Comparison of ENCODE assay signal across 22 cellular contexts in genomic region chr18:58242978-58243377, GRCh38.
"Had no signal": no experiment of that assay in that cellular context is flagged by ENCODE, and none has a peak within 500 bp of the region (broad histone marks: within the 10 kb centered on the region; RNA-seq: fewer than 3 reads in every experiment).

No MANE protein-coding gene starts in this region.

- ATAC-seq: activated T-cell treated with anti-CD3 and anti-CD28 coated beads, Interleukin-2, amount 50 U/mL, for 4 hours; activated T-helper 17 cell treated with anti-CD3 and anti-CD28 coated beads, Interleukin-2, amount 50 U/mL, for 72 hours; esophagus mucosa; foreskin keratinocyte; heart right ventricle; left ventricle myocardium superior; natural killer cell; right lobe of liver; stimulated activated naive CD8-positive, alpha-beta T cell treated with anti-CD3 and anti-CD28 coated beads, Interleukin-15, Interleukin-2, amounts not matched to agents 100 U/mL and 50 U/mL, for 24 hours had no signal

- H3K27me3 ChIP-seq: foreskin keratinocyte, heart right ventricle, right lobe of liver, testis, vagina had no signal

- H3K9me3 ChIP-seq: heart right ventricle, right lobe of liver, testis, vagina had no signal

- DNase-seq: activated CD4-positive, alpha-beta memory T cell treated with anti-CD3 and anti-CD28 coated beads, Interleukin-2, amount 10 ng/mL, durations not matched to agents 7 days and 5 days; activated CD4-positive, alpha-beta T cell treated with anti-CD3 and anti-CD28 coated beads for 1 hour; activated CD4-positive, alpha-beta T cell treated with anti-CD3 and anti-CD28 coated beads, Interleukin-2, amount 10 ng/mL, durations not matched to agents 7 days and 5 days; activated gamma-delta T cell treated with Interleukin-2 at 50 U/mL for 16 hours; activated naive CD4-positive, alpha-beta T cell treated with anti-CD3 and anti-CD28 coated beads, Interleukin-2, amount 50 U/mL, for 16 hours; activated T-cell treated with anti-CD3 and anti-CD28 coated beads, Interleukin-2, amount 50 U/mL, for 4 hours; amniotic stem cell; foreskin keratinocyte; heart right ventricle; left ventricle myocardium superior; natural killer cell; right lobe of liver; stimulated activated CD4-positive, alpha-beta T cell treated with anti-CD3 and anti-CD28 coated beads, Interleukin-12 subunit alpha, Interleukin-12 subunit beta, amount 100 ng/mL, for 4 hours; stimulated activated CD4-positive, alpha-beta T cell treated with anti-CD3 and anti-CD28 coated beads, Interleukin-4, amount 100 ng/mL, for 1 hour; stimulated activated naive CD8-positive, alpha-beta T cell treated with anti-CD3 and anti-CD28 coated beads, Interleukin-15, Interleukin-2, amounts not matched to agents 100 U/mL and 50 U/mL, for 24 hours; SW 1271; T-helper 9 cell; testis; trophoblast cell had no signal

- H3K4me3 ChIP-seq: heart right ventricle, right lobe of liver, testis, vagina had no signal

- H3K36me3 ChIP-seq: heart right ventricle, right lobe of liver, vagina had no signal

- H3K27ac ChIP-seq: foreskin keratinocyte, heart right ventricle, right lobe of liver, testis, vagina had no signal

- H3K4me1 ChIP-seq: testis had no signal
